ENCODE assay signal across 7 cellular contexts in genomic region chr1:12063141-12064072, GRCh38. TPM values are rescaled to one million over a fixed set of nuclear protein-coding genes. Genes with fewer than 3 reads are reported as not detected.
A peak's percentile ranks its signal among the peaks of the same experiment; 100 is the strongest.
DNase-seq lines count a peak whose midpoint lies in the region; ATAC-seq and TF ChIP-seq lines count a peak whose summit lies in the region.

TSS of gene TNFRSF8 (plus strand) at chr1:12063303. CDS start at chr1:12063599, 296 bp downstream.

- ATAC-seq in esophagus mucosa (peak; percentile 30), HG02623 (IDR thresholded peaks at IDR 0.05; ENCODE audit: unreplicated experiment) (no peak), GM18519 (IDR thresholded peaks at IDR 0.05; ENCODE audit: low FRiP score, unreplicated experiment) (no peak)

- peak; percentile 32 for TF ChIP-seq POLR2A in GM18526 (IDR thresholded peaks at IDR 0.05; ENCODE audit: extremely low read depth, insufficient read length)

- peak; percentile 29 for DNase-seq in UCSD-AML1 (lab: John Stamatoyannopoulos, UW; ENCODE audit: unreplicated experiment)
- peak; percentile 45 for DNase-seq in stimulated activated CD4-positive, alpha-beta T cell treated with anti-CD3 and anti-CD28 coated beads, Interleukin-4, amount 100 ng/mL, for 24 hours
- DNase-seq in NCI-H146 treated with DMSO at 0.1 percent for 48 hours (lab: John Stamatoyannopoulos, UW; ENCODE audit: unreplicated experiment), result no peak

RNA-seq across cellular contexts. Expression of gene TNFRSF8, which starts in this region (rescaled TPM):
- 0.12 TPM for total RNA-seq in esophagus mucosa

Comparison
In these comparisons a context has a peak if more than half of its experiments do, and no peak if none do; other contexts are left out.
1. Peak in ATAC-seq in esophagus mucosa; RNA of the gene not detected or under 1 TPM.